ENCODE assay signal across 8 cellular contexts in the genomic region with DNA sequence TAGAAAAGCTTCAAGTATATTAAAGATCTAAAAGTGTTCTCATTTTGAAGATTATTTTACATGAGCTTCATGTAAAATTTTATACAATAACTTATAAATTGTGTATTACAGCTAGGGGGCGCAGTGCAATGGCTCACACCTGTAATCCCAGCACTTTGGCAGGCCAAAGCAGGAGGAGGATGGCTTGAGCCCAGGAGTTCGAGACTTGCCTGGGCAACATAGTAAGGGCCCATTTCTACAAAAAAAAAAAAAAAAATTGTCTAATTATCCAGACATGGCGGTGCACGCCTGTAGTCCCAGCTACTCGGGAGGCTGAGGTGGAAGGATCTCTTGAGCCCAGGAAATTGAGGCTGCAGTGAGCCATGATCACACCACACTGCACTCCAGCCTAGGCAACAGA. TPM values are rescaled to one million over a fixed set of nuclear protein-coding genes. Genes with fewer than 3 reads are reported as not detected.
DNase-seq lines count a peak whose midpoint lies in the region; ATAC-seq and TF ChIP-seq lines count a peak whose summit lies in the region.

No MANE protein-coding gene starts in this region.

- intact Hi-C loops in CD14-positive monocyte (cut with micrococcal nuclease) = loop anchor here (5.0 to 10.0 kb wide), 2 partner anchors 138 to 141 kb away; no protein-coding TSS in a partner anchor

- no peak overlapping the region for H3K27ac Mint-ChIP-seq in CD14-positive monocyte
- peak overlapping the region; percentile 85 for H3K27ac Mint-ChIP-seq in central memory CD8-positive, alpha-beta T cell (ENCODE audit: low read depth)

- peaks cover 48 to 64% of the 10 kb centered on the region in 2 donors for H3K36me3 Mint-ChIP-seq in CD14-positive monocyte
- H3K36me3 Mint-ChIP-seq in central memory CD8-positive, alpha-beta T cell (ENCODE audit: insufficient read depth) = peaks cover 36% of the 10 kb centered on the region

- H3K27me3 Mint-ChIP-seq in CD14-positive monocyte (ENCODE audit: low read depth in 3 of 3) = peaks cover 0 to 2% (median 0%) of the 10 kb centered on the region in 3 donors
- H3K27me3 Mint-ChIP-seq in central memory CD8-positive, alpha-beta T cell = no peaks in the 10 kb centered on the region

- no peak overlapping the region for H3K4me3 Mint-ChIP-seq in CD14-positive monocyte
- H3K4me3 Mint-ChIP-seq in central memory CD8-positive, alpha-beta T cell = peak overlapping the region; percentile 80

- peak; percentile 84 for TF ChIP-seq CTCF in CD14-positive monocyte (IDR thresholded peaks at IDR 0.05)

- DNase-seq in CD14-positive monocyte (ENCODE audit: low spot score) (no peak), T follicular helper cell (ENCODE audit: low read depth) (peak; percentile 18), mucosa of gallbladder (ENCODE audit: low spot score) (peak; percentile 23), T1000 (lab: John Stamatoyannopoulos, UW) (no peak)
- no peak for DNase-seq in central memory CD8-positive, alpha-beta T cell (ENCODE audit: low spot score in 2 of 2)

- H3K9me3 Mint-ChIP-seq in CD14-positive monocyte = no peaks in the 10 kb centered on the region
- H3K9me3 Mint-ChIP-seq in central memory CD8-positive, alpha-beta T cell = no peaks in the 10 kb centered on the region

- no peaks in the 10 kb centered on the region for H3K4me1 Mint-ChIP-seq in CD14-positive monocyte
- peaks cover 23% of the 10 kb centered on the region for H3K4me1 Mint-ChIP-seq in central memory CD8-positive, alpha-beta T cell

- ATAC-seq in GM19395 (IDR thresholded peaks at IDR 0.05; ENCODE audit: unreplicated experiment) (peak; percentile 62), GM21737 (IDR thresholded peaks at IDR 0.05; ENCODE audit: unreplicated experiment) (no peak), HG03469 (IDR thresholded peaks at IDR 0.05; ENCODE audit: unreplicated experiment) (no peak)
- no peak for ATAC-seq in central memory CD8-positive, alpha-beta T cell (replicated peaks; ENCODE audit: extremely low read depth, poor library complexity, severe bottlenecking)

RNA-seq across cellular contexts. Expression of a gene that starts 16.6 kb away (rescaled TPM):
- 10 to 100 TPM; 13.6 to 15.5 TPM for polyA plus RNA-seq in CD14-positive monocyte
- total RNA-seq in mucosa of gallbladder = 34.4 TPM

Comparison
In these comparisons a context has a peak if more than half of its experiments do, and no peak if none do; other contexts are left out.
1. DNase-seq: peak in T follicular helper cell (single experiment) and mucosa of gallbladder (single experiment); none in CD14-positive monocyte (single experiment), central memory CD8-positive, alpha-beta T cell (0 of 2) and T1000 (single experiment).